8 cellular contexts compared by ENCODE assay signal in the genomic region with DNA sequence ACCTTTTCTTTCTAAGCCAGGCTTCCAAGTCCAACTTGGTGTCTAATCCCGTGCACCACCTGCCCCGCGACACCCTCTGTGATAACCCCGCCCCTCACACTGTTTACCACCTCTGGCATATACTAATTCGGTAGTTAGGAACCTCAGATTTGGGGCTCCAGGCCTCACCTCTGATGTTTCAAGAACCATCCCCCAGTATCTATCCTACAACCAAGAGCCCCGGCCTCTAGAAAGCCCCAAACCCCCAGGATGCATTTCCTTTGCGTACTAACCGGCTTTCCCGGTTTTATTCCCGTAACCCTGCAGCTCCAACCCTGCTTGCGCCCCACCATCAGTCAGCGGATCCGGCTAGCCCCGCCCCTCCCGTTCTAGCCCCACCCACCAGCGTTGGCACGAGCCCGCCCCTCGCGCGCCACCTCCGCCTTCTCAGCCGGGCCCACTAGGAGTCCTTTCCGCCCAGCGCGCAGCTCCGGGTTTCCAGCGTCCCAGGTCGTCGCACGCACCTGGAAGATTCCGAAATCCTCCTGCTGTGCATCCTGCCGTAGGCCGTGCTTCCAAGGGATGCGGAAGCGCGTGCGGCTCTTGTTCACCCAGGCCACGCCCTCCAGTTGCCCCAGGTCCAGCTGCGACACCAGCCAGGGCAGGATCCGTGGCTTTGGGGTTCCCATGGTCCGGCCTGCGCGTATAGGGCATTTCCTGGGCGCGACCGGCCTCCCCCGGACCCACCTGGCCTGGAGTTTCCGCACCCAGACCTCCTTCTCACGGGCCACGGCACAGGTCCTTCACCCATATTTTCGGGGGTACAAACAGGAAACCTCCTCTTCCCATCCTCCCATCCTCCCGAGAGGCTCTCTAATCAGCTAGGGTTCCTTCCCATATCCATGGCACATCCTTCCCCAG. TPM values are rescaled to one million over a fixed set of nuclear protein-coding genes. Genes with fewer than 3 reads are reported as not detected.
A peak's percentile ranks its signal among the peaks of the same experiment; 100 is the strongest.
DNase-seq lines count a peak whose midpoint lies in the region; ATAC-seq lines count a peak whose summit lies in the region.

No MANE protein-coding gene starts in this region.

- peak overlapping the region; percentile 94 for H3K4me3 Mint-ChIP-seq in activated CD8-positive, alpha-beta T cell treated with anti-CD3 and anti-CD28 coated beads, Interleukin-2, amount 10 ng/mL, durations not matched to agents 7 days and 5 days

- DNase-seq in ELR (ENCODE audit: low read depth), result peak; percentile 86
- peak; percentile 73 for DNase-seq in NCI-H82 treated with DMSO at 0.1 percent for 48 hours (lab: John Stamatoyannopoulos, UW; ENCODE audit: unreplicated experiment)
- peak; percentile 93 for DNase-seq in activated CD8-positive, alpha-beta T cell treated with anti-CD3 and anti-CD28 coated beads, Interleukin-2, amount 10 ng/mL, durations not matched to agents 7 days and 5 days
- peak; percentile 90 for DNase-seq in effector CD4-positive, alpha-beta T cell
- peak; percentile 84 to 88 for DNase-seq in lung microvascular endothelial cell (ENCODE audit: low read depth in 2 of 2)
- DNase-seq in stimulated activated CD4-positive, alpha-beta T cell treated with anti-CD3 and anti-CD28 coated beads, TNF-alpha, amount 100 ng/mL, for 4 hours (ENCODE audit: low read depth in 3 of 3), result peak; percentile 85 to 95 (median 87)

- H3K27ac Mint-ChIP-seq in activated CD8-positive, alpha-beta T cell treated with anti-CD3 and anti-CD28 coated beads, Interleukin-2, amount 10 ng/mL, durations not matched to agents 7 days and 5 days, result peak overlapping the region; percentile 92

- CTCF ChIA-PET in activated CD8-positive, alpha-beta T cell treated with anti-CD3 and anti-CD28 coated beads, Interleukin-2, amount 10 ng/mL, durations not matched to agents 7 days and 5 days (lab: Charles Lee), result interaction anchor here (0.7 to 3.2 kb wide), 7 partner anchors 8 to 212 kb away, joined by 3 to 33 read pairs (median 3); a partner anchor contains a TSS

- peak; percentile 32 for ATAC-seq in HG03439 (IDR thresholded peaks at IDR 0.05; ENCODE audit: unreplicated experiment)
- ATAC-seq in activated CD8-positive, alpha-beta T cell treated with anti-CD3 and anti-CD28 coated beads, Interleukin-2, amount 10 ng/mL, durations not matched to agents 7 days and 5 days, result peak; percentile 68
- ATAC-seq in HG03565 (IDR thresholded peaks at IDR 0.05; ENCODE audit: unreplicated experiment), result no peak

- H3K9me3 Mint-ChIP-seq in activated CD8-positive, alpha-beta T cell treated with anti-CD3 and anti-CD28 coated beads, Interleukin-2, amount 10 ng/mL, durations not matched to agents 7 days and 5 days (ENCODE audit: insufficient read depth), result no peaks in the 10 kb centered on the region

- peaks cover 55% of the 10 kb centered on the region for H3K36me3 Mint-ChIP-seq in activated CD8-positive, alpha-beta T cell treated with anti-CD3 and anti-CD28 coated beads, Interleukin-2, amount 10 ng/mL, durations not matched to agents 7 days and 5 days (ENCODE audit: low read depth)

- H3K27me3 Mint-ChIP-seq in activated CD8-positive, alpha-beta T cell treated with anti-CD3 and anti-CD28 coated beads, Interleukin-2, amount 10 ng/mL, durations not matched to agents 7 days and 5 days (ENCODE audit: low read depth), result no peaks in the 10 kb centered on the region

- POLR2A ChIA-PET in activated CD8-positive, alpha-beta T cell treated with anti-CD3 and anti-CD28 coated beads, Interleukin-2, amount 10 ng/mL, durations not matched to agents 7 days and 5 days (lab: Charles Lee), result interaction anchor here (0.9 to 4.3 kb wide), 7 partner anchors 8 to 84 kb away, joined by 3 to 38 read pairs (median 5); a partner anchor contains a TSS

- H3K4me1 Mint-ChIP-seq in activated CD8-positive, alpha-beta T cell treated with anti-CD3 and anti-CD28 coated beads, Interleukin-2, amount 10 ng/mL, durations not matched to agents 7 days and 5 days (ENCODE audit: low read depth), result peaks cover 35% of the 10 kb centered on the region

RNA-seq across cellular contexts. Expression of a gene that starts 1.2 kb away (rescaled TPM):
- 100 to 1,000 TPM; 133 to 137 TPM for total RNA-seq in activated CD8-positive, alpha-beta T cell treated with anti-CD3 and anti-CD28 coated beads, Interleukin-2, amount 10 ng/mL, durations not matched to agents 7 days and 5 days
- 26.8 and 43.1 TPM in 2 replicates for total RNA-seq in lung microvascular endothelial cell

RNA-seq across cellular contexts. Expression of a gene that starts 1.3 kb away (rescaled TPM):
- total RNA-seq in activated CD8-positive, alpha-beta T cell treated with anti-CD3 and anti-CD28 coated beads, Interleukin-2, amount 10 ng/mL, durations not matched to agents 7 days and 5 days, result 10 to 100 TPM; 84.7 to 87.7 TPM
- 3.4 and 4.8 TPM in 2 replicates for total RNA-seq in lung microvascular endothelial cell

RNA-seq across cellular contexts. Expression of a gene that starts 12.7 kb away (rescaled TPM):
- total RNA-seq in activated CD8-positive, alpha-beta T cell treated with anti-CD3 and anti-CD28 coated beads, Interleukin-2, amount 10 ng/mL, durations not matched to agents 7 days and 5 days, result 100 to 1,000 TPM; 160 to 169 TPM
- 257 and 308 TPM in 2 replicates for total RNA-seq in lung microvascular endothelial cell

RNA-seq across cellular contexts. Expression of a gene that starts 22.4 kb away (rescaled TPM):
- 10 to 100 TPM; 61.0 to 64.1 TPM for total RNA-seq in activated CD8-positive, alpha-beta T cell treated with anti-CD3 and anti-CD28 coated beads, Interleukin-2, amount 10 ng/mL, durations not matched to agents 7 days and 5 days
- total RNA-seq in lung microvascular endothelial cell, result 5.0 and 6.3 TPM in 2 replicates

RNA-seq across cellular contexts. Expression of a gene that starts 24.5 kb away (rescaled TPM):
- total RNA-seq in activated CD8-positive, alpha-beta T cell treated with anti-CD3 and anti-CD28 coated beads, Interleukin-2, amount 10 ng/mL, durations not matched to agents 7 days and 5 days, result 1 to 10 TPM; 8.1 to 8.4 TPM
- total RNA-seq in lung microvascular endothelial cell, result 18.1 and 18.3 TPM in 2 replicates

Comparison
In these comparisons a context has a peak if more than half of its experiments do, and no peak if none do; other contexts are left out.
1. RNA of a gene that starts 1.3 kb away (total RNA-seq): 84.7 to 87.7 TPM in activated CD8-positive, alpha-beta T cell treated with anti-CD3 and anti-CD28 coated beads, Interleukin-2, amount 10 ng/mL, durations not matched to agents 7 days and 5 days; 3.4 to 4.8 TPM in lung microvascular endothelial cell; every median in the first group is over 10 times any median in the second.
2. Peak in every context shown above with its lines, with median percentiles within 50 percentile points of each other: DNase-seq.